In the genomic region with DNA sequence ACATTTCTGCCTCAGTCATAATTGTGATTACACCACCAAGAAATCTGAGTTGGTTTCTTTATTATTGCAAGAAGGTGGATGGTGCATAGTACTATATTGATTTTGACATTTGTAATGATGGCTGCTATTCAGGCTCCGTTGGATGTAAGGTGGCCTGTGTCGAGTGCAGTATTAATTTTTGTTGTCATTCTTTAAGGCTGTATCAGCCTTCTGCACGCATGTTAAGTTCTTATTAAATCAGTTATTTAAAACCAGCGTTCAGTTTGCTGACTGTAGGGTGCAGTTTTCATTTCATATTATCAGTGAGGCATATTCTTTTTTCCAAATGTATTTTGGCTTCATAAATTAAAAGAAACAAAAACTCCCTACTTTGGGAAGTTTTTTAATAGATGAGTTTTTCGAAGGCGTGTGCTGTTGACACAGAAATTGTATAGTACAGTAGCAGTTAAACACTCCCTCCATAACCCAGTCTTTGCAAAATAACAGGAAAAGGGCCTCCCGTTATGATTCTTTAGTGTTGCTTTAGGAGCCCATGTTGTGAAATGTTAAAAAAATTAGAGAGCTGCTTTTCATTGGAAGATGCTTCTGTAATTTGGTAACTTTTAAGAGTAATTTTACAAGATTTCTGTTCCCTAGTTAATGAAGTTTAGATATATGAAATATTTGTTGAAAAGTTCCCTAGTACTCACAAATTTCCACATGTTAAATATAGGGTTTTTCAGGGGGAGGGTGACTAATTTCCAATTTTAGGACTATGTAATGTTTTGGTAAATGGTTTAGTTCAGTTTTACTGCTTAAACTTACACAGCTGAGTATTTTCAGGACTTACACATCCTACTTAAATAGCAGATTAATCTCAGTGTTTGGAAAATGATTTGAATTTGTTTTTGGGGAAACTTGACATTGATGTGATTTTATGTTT, we compare ENCODE assay signal across 8 cellular contexts. TPM values are rescaled to one million over a fixed set of nuclear protein-coding genes. Genes with fewer than 3 reads are reported as not detected.
DNase-seq lines count a peak whose midpoint lies in the region; ATAC-seq and TF ChIP-seq lines count a peak whose summit lies in the region.

No MANE protein-coding gene starts in this region.

- in situ Hi-C loops in brain microvascular endothelial cell (cut with HindIII; ENCODE audit: low pct_ligation_motif_present, low sequenced_read_pairs): no loop called here

- TF ChIP-seq CTCF in HFFc6 (IDR thresholded peaks at IDR 0.05) (no peak), brain microvascular endothelial cell (IDR thresholded peaks at IDR 0.05; ENCODE audit: low read depth, low read length, missing control alignments) (no peak), mesothelial cell of epicardium (IDR thresholded peaks at IDR 0.05; ENCODE audit: unreplicated experiment) (no peak)

- no peak for ATAC-seq in HG03442 (IDR thresholded peaks at IDR 0.05; ENCODE audit: unreplicated experiment)

- H3K79me2 ChIP-seq in ACC112 (ENCODE audit: control insufficient read depth, insufficient read depth, low read length, unreplicated experiment): peaks cover 62% of the 10 kb centered on the region

- peaks cover 10% of the 10 kb centered on the region for H3K4me1 ChIP-seq in ACC112 (ENCODE audit: control insufficient read depth, insufficient read depth, low read length, unreplicated experiment)

- no peak overlapping the region for H2AFZ ChIP-seq in ACC112 (ENCODE audit: low read length, unreplicated experiment)

- H3K4me3 Mint-ChIP-seq in HFFc6: peak overlapping the region; percentile 100
- peak overlapping the region; percentile 92 for H3K4me3 Mint-ChIP-seq in mesothelial cell of epicardium

- peak overlapping the region; percentile 90 for H3K4me3 ChIP-seq in ACC112 (ENCODE audit: low read depth, low read length)
- peak overlapping the region; percentile 92 for H3K4me3 ChIP-seq in brain microvascular endothelial cell (ENCODE audit: low read depth, low read length)

- H3K27me3 Mint-ChIP-seq in HFFc6 (ENCODE audit: insufficient read depth) (peaks cover 6% of the 10 kb centered on the region), mesothelial cell of epicardium (ENCODE audit: low read depth) (no peaks in the 10 kb centered on the region)

- peaks cover 21% of the 10 kb centered on the region for H3K36me3 Mint-ChIP-seq in HFFc6 (ENCODE audit: low read depth)
- no peaks in the 10 kb centered on the region for H3K36me3 Mint-ChIP-seq in mesothelial cell of epicardium

- peak overlapping the region; percentile 94; the same call in 1 of the 2 replicates for H3K27ac ChIP-seq in ACC112 (ENCODE audit: low read depth, low read length)
- H3K27ac ChIP-seq in brain microvascular endothelial cell: peak overlapping the region; percentile 90

- H3K27ac Mint-ChIP-seq in HFFc6 (peak overlapping the region; percentile 88), mesothelial cell of epicardium (peak overlapping the region; percentile 97)

- H3K9me3 Mint-ChIP-seq in HFFc6 (no peaks in the 10 kb centered on the region), mesothelial cell of epicardium (no peaks in the 10 kb centered on the region)

- H3K27me3 ChIP-seq in ACC112 (ENCODE audit: insufficient read depth, low read length) (no peaks in the 10 kb centered on the region), brain microvascular endothelial cell (replicated peaks) (no peaks in the 10 kb centered on the region)

- H3K4me1 Mint-ChIP-seq in HFFc6 (ENCODE audit: low read depth) (peaks cover 53% of the 10 kb centered on the region), mesothelial cell of epicardium (peaks cover 49% of the 10 kb centered on the region)

- H3K36me3 ChIP-seq in ACC112 (ENCODE audit: insufficient read depth, low read length) (no peaks in the 10 kb centered on the region), brain microvascular endothelial cell (replicated peaks) (no peaks in the 10 kb centered on the region)

- DNase-seq in HFFc6 (peak; percentile 18), brain microvascular endothelial cell (no peak), mesothelial cell of epicardium (ENCODE audit: low spot score in 2 of 2, unreplicated experiment in 2 of 2) (no peak), erythroblast (lab: John Stamatoyannopoulos, UW) (no peak), ecto neural progenitor cell (ENCODE audit: low spot score) (no peak)
- DNase-seq in effector CD8-positive, alpha-beta T cell (lab: John Stamatoyannopoulos, UW): no peak

- TF ChIP-seq POLR2A in erythroblast (IDR thresholded peaks at IDR 0.05; ENCODE audit: low read length): no peak

RNA-seq across cellular contexts. Expression of a gene that starts 1.9 kb away (rescaled TPM):
- 10 to 100 TPM; 30.2 to 35.6 (median 33.3) TPM for total RNA-seq in HFFc6 (2021; fragmentation: NEBNext Ultra II Directional; extraction: Animal tissue kit (Norgen Biotek cat#: 25700))
- 47.9 to 48.2 TPM (median 48.2 TPM) in 3 replicates for total RNA-seq in mesothelial cell of epicardium
